17 cellular contexts compared by ENCODE assay signal in genomic region chr3:16205156-16205870, GRCh38. TPM values are rescaled to one million over a fixed set of nuclear protein-coding genes. Genes with fewer than 3 reads are reported as not detected.
DNase-seq lines count a peak whose midpoint lies in the region; TF ChIP-seq lines count a peak whose summit lies in the region.
"Had no signal": no experiment of that assay in that cellular context is flagged by ENCODE, and none has a peak within 500 bp of the region (broad histone marks: within the 10 kb centered on the region; RNA-seq: fewer than 3 reads in every experiment).

No MANE protein-coding gene starts in this region.

- H3K4me3 ChIP-seq in BJ (ENCODE audit: low read depth, low read length) (no peak overlapping the region), uterus (no peak overlapping the region)
- H3K4me3 ChIP-seq: right lobe of liver, thoracic aorta had no signal

- H3K36me3 ChIP-seq in BJ (ENCODE audit: control insufficient read depth, insufficient read depth, low read length), result no peaks in the 10 kb centered on the region
- no peaks in the 10 kb centered on the region for H3K36me3 ChIP-seq in uterus
- H3K36me3 ChIP-seq: right lobe of liver, thoracic aorta had no signal

- H3K9me3 ChIP-seq in uterus, result no peaks in the 10 kb centered on the region
- H3K9me3 ChIP-seq: right lobe of liver, thoracic aorta had no signal

- H3K4me1 ChIP-seq in uterus, result no peaks in the 10 kb centered on the region
- H3K4me1 ChIP-seq: right lobe of liver had no signal

- POLR2A ChIA-PET in BJ (lab: Charles Lee), result interaction anchor here (1.0 kb wide), 1 partner anchor 127 kb away, joined by 3 read pairs; no protein-coding TSS in a partner anchor

- no peak for TF ChIP-seq POLR2A in uterus (IDR thresholded peaks at IDR 0.05)

- in situ Hi-C loops in GM13976 (cut with MboI; ENCODE audit: low sequenced_read_pairs, unreplicated experiment), result no loop called here

- intact Hi-C loops in uterus (cut with DNase I; ENCODE audit: low total_unique reads), result no loop called here

- CTCF ChIA-PET in BJ (lab: Yijun Ruan, JAX), result interaction anchor here (0.7 to 2.1 kb wide), 4 partner anchors 11 to 43 kb away, joined by 3 to 5 read pairs (median 4); no protein-coding TSS in a partner anchor

- DNase-seq in BJ (ENCODE audit: low read depth) (peak; percentile 69), H4 (ENCODE audit: low spot score) (peak; percentile 76), amniotic epithelial cell (ENCODE audit: low read depth) (peak; percentile 75), NCI-H446 treated with DMSO at 0.1 percent for 48 hours (lab: John Stamatoyannopoulos, UW) (no peak), uterus (no peak), GM20000 (ENCODE audit: low spot score) (no peak), GM13976 (ENCODE audit: low spot score) (no peak)
- DNase-seq: DMS79 treated with DMSO at 0.1 percent for 48 hours; H9; mesendoderm; NCI-H2081; NCI-H69; right lobe of liver; stimulated activated CD4-positive, alpha-beta T cell treated with anti-CD3 and anti-CD28 coated beads, Interleukin-2, amount 100 ng/mL, for 24 hours had no signal

- TF ChIP-seq CTCF in BJ (IDR thresholded peaks at IDR 0.05; ENCODE audit: insufficient read depth, low read depth, low read length) (no peak), uterus (IDR thresholded peaks at IDR 0.05) (no peak), GM20000 (IDR thresholded peaks at IDR 0.05; ENCODE audit: extremely low read depth, missing control alignments) (no peak), GM13976 (IDR thresholded peaks at IDR 0.05; ENCODE audit: borderline replicate concordance, control extremely low read depth, extremely low read depth, insufficient read depth, missing control alignments) (no peak)

- H3K27me3 ChIP-seq in BJ (ENCODE audit: control insufficient read depth, insufficient read depth, low read length), result no peaks in the 10 kb centered on the region
- no peaks in the 10 kb centered on the region for H3K27me3 ChIP-seq in layer of hippocampus (ENCODE audit: control insufficient read depth, insufficient read depth, low read length)
- H3K27me3 ChIP-seq in uterus, result no peaks in the 10 kb centered on the region
- H3K27me3 ChIP-seq: right lobe of liver had no signal

- H3K27ac ChIP-seq in layer of hippocampus (ENCODE audit: low read depth, low read length) (peak overlapping the region; percentile 21), uterus (no peak overlapping the region)
- H3K27ac ChIP-seq: right lobe of liver, thoracic aorta had no signal

RNA-seq across cellular contexts. Expression of gene GALNT15, which starts 30.8 kb away (rescaled TPM):
- 5.0 and 5.4 TPM in 2 replicates for polyA plus RNA-seq in BJ (2011; rRNA removed)
- polyA minus RNA-seq in BJ (2011; rRNA and poly(A)+ RNA removed), result 6.2 and 11.0 TPM in 2 replicates
- total RNA-seq in H4 (2014; rRNA removed; shearing (Covaris generic)), result not detected in 2 replicates
- 10 to 100 TPM in 3 of 4 donors, 1 to 10 TPM in 1; 6.6 to 85.2 (median 53.3) TPM for total RNA-seq in uterus
- polyA plus RNA-seq: CD14-positive monocyte had no signal

RNA-seq across cellular contexts. Expression of gene DPH3, which starts 59.4 kb away (rescaled TPM):
- polyA plus RNA-seq in BJ (2011; rRNA removed), result 11.4 and 18.2 TPM in 2 replicates
- 8.9 and 11.2 TPM in 2 replicates for polyA minus RNA-seq in BJ (2011; rRNA and poly(A)+ RNA removed)
- total RNA-seq in H4 (2014; rRNA removed; shearing (Covaris generic)), result 10.8 and 11.5 TPM in 2 replicates
- 10 to 100 TPM; 18.2 to 24.2 (median 19.3) TPM for total RNA-seq in uterus

RNA-seq across cellular contexts. Expression of gene OXNAD1, which starts 59.7 kb away (rescaled TPM):
- polyA plus RNA-seq in BJ (2011; rRNA removed), result 8.9 and 11.4 TPM in 2 replicates
- polyA minus RNA-seq in BJ (2011; rRNA and poly(A)+ RNA removed), result 9.4 and 10.0 TPM in 2 replicates
- total RNA-seq in H4 (2014; rRNA removed; shearing (Covaris generic)), result 12.1 and 17.1 TPM in 2 replicates
- 10 to 100 TPM; 14.7 to 33.2 (median 32.3) TPM for total RNA-seq in uterus

Comparison
In these comparisons a context has a peak if more than half of its experiments do, and no peak if none do; other contexts are left out.
1. DNase-seq: peak in BJ (single experiment), H4 (single experiment) and amniotic epithelial cell (single experiment); none in NCI-H446 treated with DMSO at 0.1 percent for 48 hours (single experiment), uterus (0 of 2), GM20000 (single experiment) and GM13976 (single experiment).